9 cellular contexts compared by ENCODE assay signal in genomic region chr11:35066783-35067476, GRCh38.
DNase-seq lines count a peak whose midpoint lies in the region; ATAC-seq and TF ChIP-seq lines count a peak whose summit lies in the region.
"Had no signal": no experiment of that assay in that cellular context is flagged by ENCODE, and none has a peak within 500 bp of the region (broad histone marks: within the 10 kb centered on the region; RNA-seq: fewer than 3 reads in every experiment).

No MANE protein-coding gene starts in this region.

- BruUV-seq in Panc1 (replicated peaks; lab: Mats Ljungman, UMichigan) (no TSS peak), MCF 10A (replicated peaks; lab: Mats Ljungman, UMichigan) (no TSS peak)

- H3K36me3 ChIP-seq in Panc1 (ENCODE audit: control insufficient read depth, insufficient read depth, low read length) (no peaks in the 10 kb centered on the region), stomach (no peaks in the 10 kb centered on the region)

- H3K27ac ChIP-seq in Panc1 (ENCODE audit: low read length) (peak overlapping the region; percentile 84), stomach (peak overlapping the region in 2 of 5 donors; percentile 23 to 57)
- H3K27ac ChIP-seq: A549 had no signal

- H3K27me3 Mint-ChIP-seq in activated CD4-positive, alpha-beta T cell treated with anti-CD3 and anti-CD28 coated beads, Interleukin-2, amount 10 ng/mL, durations not matched to agents 24 days and 14 days = no peaks in the 10 kb centered on the region
- H3K27me3 Mint-ChIP-seq in MCF 10A (ENCODE audit: insufficient read depth, unreplicated experiment) = no peaks in the 10 kb centered on the region

- peak overlapping the region; percentile 40 for H3K4me3 Mint-ChIP-seq in activated CD4-positive, alpha-beta T cell treated with anti-CD3 and anti-CD28 coated beads, Interleukin-2, amount 10 ng/mL, durations not matched to agents 24 days and 14 days
- H3K4me3 Mint-ChIP-seq in stimulated activated effector memory CD8-positive, alpha-beta T cell treated with anti-CD3 and anti-CD28 coated beads, Interleukin-12 subunit alpha, Interleukin-12 subunit beta, amount 100 ng/mL, for 72 hours = peak overlapping the region; percentile 28
- H3K4me3 Mint-ChIP-seq in MCF 10A (ENCODE audit: unreplicated experiment) = no peak overlapping the region

- TF ChIP-seq CTCF in Panc1 (IDR thresholded peaks at IDR 0.05) = no peak
- TF ChIP-seq CTCF in stomach (IDR thresholded peaks at IDR 0.05) = no peak
- no peak for TF ChIP-seq CTCF in MCF 10A (IDR thresholded peaks at IDR 0.05; ENCODE audit: unreplicated experiment)

- POLR2A ChIA-PET in Panc1 (lab: Charles Lee) = interaction anchor here (0.7 kb wide), 1 partner anchor 37 kb away, joined by 3 read pairs; no protein-coding TSS in a partner anchor
- POLR2A ChIA-PET in MCF 10A (lab: Yijun Ruan, JAX) = interaction anchor here (1.2 kb wide), 1 partner anchor 26 kb away, joined by 4 read pairs; no protein-coding TSS in a partner anchor

- ATAC-seq in HG02885 (IDR thresholded peaks at IDR 0.05; ENCODE audit: poor library complexity, unreplicated experiment) = peak; percentile 90
- no peak for ATAC-seq in Panc1
- peak; percentile 98 for ATAC-seq in stimulated activated effector memory CD8-positive, alpha-beta T cell treated with anti-CD3 and anti-CD28 coated beads, Interleukin-12 subunit alpha, Interleukin-12 subunit beta, amount 100 ng/mL, for 72 hours
- no peak for ATAC-seq in esophagus mucosa
- ATAC-seq: A549 had no signal

- TF ChIP-seq POLR2A in stomach (IDR thresholded peaks at IDR 0.05) = no peak

- H3K27ac Mint-ChIP-seq in activated CD4-positive, alpha-beta T cell treated with anti-CD3 and anti-CD28 coated beads, Interleukin-2, amount 10 ng/mL, durations not matched to agents 24 days and 14 days = peak overlapping the region; percentile 70
- H3K27ac Mint-ChIP-seq in stimulated activated effector memory CD8-positive, alpha-beta T cell treated with anti-CD3 and anti-CD28 coated beads, Interleukin-12 subunit alpha, Interleukin-12 subunit beta, amount 100 ng/mL, for 72 hours = peak overlapping the region; percentile 52
- H3K27ac Mint-ChIP-seq in MCF 10A (ENCODE audit: low read depth, unreplicated experiment) = no peak overlapping the region

- peaks cover 19% of the 10 kb centered on the region for H3K9me3 Mint-ChIP-seq in activated CD4-positive, alpha-beta T cell treated with anti-CD3 and anti-CD28 coated beads, Interleukin-2, amount 10 ng/mL, durations not matched to agents 24 days and 14 days
- H3K9me3 Mint-ChIP-seq in stimulated activated effector memory CD8-positive, alpha-beta T cell treated with anti-CD3 and anti-CD28 coated beads, Interleukin-12 subunit alpha, Interleukin-12 subunit beta, amount 100 ng/mL, for 72 hours = peaks cover 11% of the 10 kb centered on the region
- peaks cover 8% of the 10 kb centered on the region for H3K9me3 Mint-ChIP-seq in MCF 10A (ENCODE audit: unreplicated experiment)

- DNase-seq in activated CD4-positive, alpha-beta T cell treated with anti-CD3 and anti-CD28 coated beads, Interleukin-2, amount 10 ng/mL, durations not matched to agents 24 days and 14 days = peak; percentile 79
- DNase-seq in activated CD4-positive, alpha-beta T cell treated with anti-CD3 and anti-CD28 coated beads for 4 hours = no peak
- DNase-seq in Panc1 (ENCODE audit: low read depth, low spot score) (no peak), stomach (no peak), MCF 10A (ENCODE audit: unreplicated experiment) (no peak)
- DNase-seq in stimulated activated effector memory CD8-positive, alpha-beta T cell treated with anti-CD3 and anti-CD28 coated beads, Interleukin-12 subunit alpha, Interleukin-12 subunit beta, amount 100 ng/mL, for 72 hours (ENCODE audit: low spot score in 2 of 2) = peak in 1 of 2 donors; percentile 65

- intact Hi-C loops in activated CD4-positive, alpha-beta T cell treated with anti-CD3 and anti-CD28 coated beads, Interleukin-2, amount 10 ng/mL, durations not matched to agents 24 days and 14 days (cut with micrococcal nuclease) = loop anchor here (1.0 to 2.0 kb wide), 3 partner anchors 10 to 26 kb away; no protein-coding TSS in a partner anchor
- intact Hi-C loops in Panc1 (cut with micrococcal nuclease; ENCODE audit: unreplicated experiment) = no loop called here
- intact Hi-C loops in stomach (cut with DNase I; ENCODE audit: low total_unique reads) = no loop called here
- intact Hi-C loops in MCF 10A (cut with micrococcal nuclease) = no loop called here

- H3K27me3 ChIP-seq in Panc1 (ENCODE audit: control insufficient read depth, insufficient read depth, low read length) = no peaks in the 10 kb centered on the region
- H3K27me3 ChIP-seq in stomach = no peaks in the 10 kb centered on the region

- in situ Hi-C loops in Panc1 (cut with HindIII; ENCODE audit: low pct_unique_long_range_greater_than_20kb, low sequenced_read_pairs) = no loop called here

- CTCF ChIA-PET in Panc1 (lab: Charles Lee) (no interaction called here), MCF 10A (lab: Yijun Ruan, JAX) (interaction anchor here (0.7 kb wide), 1 partner anchor 172 kb away, joined by 4 read pairs; no protein-coding TSS in a partner anchor)

- H3K4me1 ChIP-seq in Panc1 (ENCODE audit: control insufficient read depth, insufficient read depth, low read length) (peaks cover 14% of the 10 kb centered on the region), stomach (peaks cover 0 to 19% (median 3%) of the 10 kb centered on the region in 4 donors)
- H3K4me1 ChIP-seq: A549 had no signal

- 63 to 73% (median 67%) methylated on average over 4 of the region's 4 CpGs for whole genome bisulfite sequencing in stomach, 5 donors

- H3K36me3 Mint-ChIP-seq in activated CD4-positive, alpha-beta T cell treated with anti-CD3 and anti-CD28 coated beads, Interleukin-2, amount 10 ng/mL, durations not matched to agents 24 days and 14 days (ENCODE audit: low read depth) = peaks cover 17% of the 10 kb centered on the region
- H3K36me3 Mint-ChIP-seq in stimulated activated effector memory CD8-positive, alpha-beta T cell treated with anti-CD3 and anti-CD28 coated beads, Interleukin-12 subunit alpha, Interleukin-12 subunit beta, amount 100 ng/mL, for 72 hours = peaks cover 20% of the 10 kb centered on the region
- H3K36me3 Mint-ChIP-seq in MCF 10A (ENCODE audit: insufficient read depth, unreplicated experiment) = peaks cover 6% of the 10 kb centered on the region

- H3K4me3 ChIP-seq in Panc1 (ENCODE audit: low read depth in 2 of 2, low read length in 2 of 2) = no peak overlapping the region
- no peak overlapping the region for H3K4me3 ChIP-seq in stomach
- H3K4me3 ChIP-seq: A549 had no signal

- H3K4me1 Mint-ChIP-seq in activated CD4-positive, alpha-beta T cell treated with anti-CD3 and anti-CD28 coated beads, Interleukin-2, amount 10 ng/mL, durations not matched to agents 24 days and 14 days = peaks cover 19% of the 10 kb centered on the region
- H3K4me1 Mint-ChIP-seq in stimulated activated effector memory CD8-positive, alpha-beta T cell treated with anti-CD3 and anti-CD28 coated beads, Interleukin-12 subunit alpha, Interleukin-12 subunit beta, amount 100 ng/mL, for 72 hours = peaks cover 37% of the 10 kb centered on the region
- no peaks in the 10 kb centered on the region for H3K4me1 Mint-ChIP-seq in MCF 10A (ENCODE audit: insufficient read depth, unreplicated experiment)

- H3K9me3 ChIP-seq in Panc1 (ENCODE audit: control insufficient read depth, insufficient read depth, low read depth, low read length) (peaks cover 19% of the 10 kb centered on the region; the same call in 1 of the 2 replicates), stomach (peaks cover 0 to 11% (median 0%) of the 10 kb centered on the region in 4 donors)

- TF ChIP-seq EP300 in stomach (IDR thresholded peaks at IDR 0.05) = no peak

Comparison
In these comparisons a context has a peak if more than half of its experiments do, and no peak if none do; other contexts are left out.
1. ATAC-seq: peak in HG02885 (single experiment) and stimulated activated effector memory CD8-positive, alpha-beta T cell treated with anti-CD3 and anti-CD28 coated beads, Interleukin-12 subunit alpha, Interleukin-12 subunit beta, amount 100 ng/mL, for 72 hours (single experiment); none in Panc1 (single experiment) and esophagus mucosa (single experiment).